1 cellular context compared by ENCODE assay signal in genomic region chr13:21987793-21988192, GRCh38.
TF ChIP-seq lines count a peak whose summit lies in the region.

No MANE protein-coding gene starts in this region.

TF ChIP-seq in K562, 482 proteins besides CTCF, POLR2A, EP300 and RAD21 (continued from another document and continues in another):
- TF ChIP-seq RBM14 (IDR thresholded peaks at IDR 0.05; ENCODE audit: borderline replicate concordance, insufficient read depth, low read depth, low read length) (no peak), LARP7 (IDR thresholded peaks at IDR 0.05) (no peak), DNMT1 (IDR thresholded peaks at IDR 0.05) (no peak), NRF1 (conservative IDR thresholded peaks at IDR 0.05 in 1 of 2, IDR thresholded peaks at IDR 0.05 in 1 of 2) (no peak), ZNF696 (CRISPR knock-in tag; conservative IDR thresholded peaks at IDR 0.05) (no peak), CEBPZ (IDR thresholded peaks at IDR 0.05; ENCODE audit: borderline replicate concordance, low read depth, low read length) (no peak), ETV1 (tag; conservative IDR thresholded peaks at IDR 0.05; ENCODE audit: low read depth) (peak; percentile 64), TEAD2 (tag; IDR thresholded peaks at IDR 0.05) (no peak), RFX1 (IDR thresholded peaks at IDR 0.05) (no peak), CTCFL (IDR thresholded peaks at IDR 0.05; ENCODE audit: borderline replicate concordance, insufficient read depth, low read depth, low read length, poor library complexity, severe bottlenecking) (no peak), TFAP4 (CRISPR knock-in tag; IDR thresholded peaks at IDR 0.05; ENCODE audit: borderline replicate concordance) (no peak), U2AF1 (optimal IDR thresholded peaks at IDR 0.05; ENCODE audit: low read depth, low read length) (no peak), KLF10 (CRISPR knock-in tag; IDR thresholded peaks at IDR 0.05) (no peak), ZNF384 (IDR thresholded peaks at IDR 0.05; ENCODE audit: low read depth, low read length) (no peak), ZBTB8A (IDR thresholded peaks at IDR 0.05; ENCODE audit: partially characterized antibody) (no peak), SMC3 (conservative IDR thresholded peaks at IDR 0.05; ENCODE audit: insufficient read depth, low read depth, low read length) (no peak), FOS (IDR thresholded peaks at IDR 0.05; ENCODE audit: extremely low read depth, insufficient read length) (no peak), TOE1 (IDR thresholded peaks at IDR 0.05; ENCODE audit: borderline replicate concordance) (no peak), TOE1 (CRISPR knock-in tag; IDR thresholded peaks at IDR 0.05; ENCODE audit: borderline replicate concordance, low read depth) (no peak), CHD7 (IDR thresholded peaks at IDR 0.05; ENCODE audit: low read depth, low read length) (no peak), ARID3A (IDR thresholded peaks at IDR 0.05; ENCODE audit: borderline replicate concordance, low read depth, low read length) (peak; percentile 66; the same call in 1 of the 2 replicates), BRF1 (IDR thresholded peaks at IDR 0.05; ENCODE audit: borderline replicate concordance, extremely low read depth, insufficient read length) (no peak), MXI1 (IDR thresholded peaks at IDR 0.05; ENCODE audit: low read depth, low read length) (no peak), CCAR2 (IDR thresholded peaks at IDR 0.05; ENCODE audit: low read depth, low read length) (no peak), RNF219 (CRISPR knock-in tag; IDR thresholded peaks at IDR 0.05) (no peak), ZNF184 (CRISPR knock-in tag; IDR thresholded peaks at IDR 0.05) (no peak), JUN (IDR thresholded peaks at IDR 0.05; ENCODE audit: borderline replicate concordance, low read depth, low read length) (no peak), JUN (CRISPR knock-in tag; IDR thresholded peaks at IDR 0.05; ENCODE audit: borderline replicate concordance) (no peak), HINFP (tag; conservative IDR thresholded peaks at IDR 0.05; ENCODE audit: low read depth) (no peak), ZNF583 (CRISPR knock-in tag; IDR thresholded peaks at IDR 0.05) (no peak), ZNF23 (CRISPR knock-in tag; IDR thresholded peaks at IDR 0.05) (no peak)
